In genomic region chr4:145347684-145348083, GRCh38 we compare ENCODE assay signal across 23 cellular contexts.
A peak's percentile ranks its signal among the peaks of the same experiment; 100 is the strongest.
DNase-seq lines count a peak whose midpoint lies in the region; ATAC-seq lines count a peak whose summit lies in the region.
"Had no signal": no experiment of that assay in that cellular context is flagged by ENCODE, and none has a peak within 500 bp of the region (broad histone marks: within the 10 kb centered on the region; RNA-seq: fewer than 3 reads in every experiment).

No MANE protein-coding gene starts in this region.

- peak; percentile 48 for DNase-seq in GM03348 (ENCODE audit: low spot score)
- DNase-seq in amniotic epithelial cell (ENCODE audit: low read depth): peak; percentile 31
- DNase-seq in iris pigment epithelial cell (ENCODE audit: low read depth): peak; percentile 43
- DNase-seq in skeletal muscle cell (ENCODE audit: low read depth): peak; percentile 52
- DNase-seq in activated T-cell treated with anti-CD3 and anti-CD28 coated beads, Interleukin-2, amount 50 U/mL, for 4 hours: no peak
- DNase-seq in NCI-H524 treated with DMSO at 0.1 percent for 48 hours (lab: John Stamatoyannopoulos, UW): no peak
- no peak for DNase-seq in activated naive CD4-positive, alpha-beta T cell treated with anti-CD3 and anti-CD28 coated beads for 36 hours
- DNase-seq: activated naive CD4-positive, alpha-beta T cell; BE2C; H9; hypothalamus; MG63; naive thymus-derived CD4-positive, alpha-beta T cell; NCI-H1694 treated with DMSO at 0.1 percent for 48 hours; NCI-H446 treated with DMSO at 0.1 percent for 48 hours; SHP77 treated with DMSO at 0.1 percent for 48 hours; stomach; T-helper 9 cell had no signal

- no peak overlapping the region for H3K4me3 Mint-ChIP-seq in activated T-cell treated with anti-CD3 and anti-CD28 coated beads, Interleukin-2, amount 50 U/mL, for 4 hours
- no peak overlapping the region for H3K4me3 Mint-ChIP-seq in activated naive CD4-positive, alpha-beta T cell treated with anti-CD3 and anti-CD28 coated beads for 36 hours
- H3K4me3 Mint-ChIP-seq: brain; H9; naive thymus-derived CD4-positive, alpha-beta T cell had no signal

- H3K27ac Mint-ChIP-seq in activated naive CD4-positive, alpha-beta T cell treated with anti-CD3 and anti-CD28 coated beads for 36 hours: no peak overlapping the region

- H3K27me3 Mint-ChIP-seq in activated T-cell treated with anti-CD3 and anti-CD28 coated beads, Interleukin-2, amount 50 U/mL, for 4 hours (ENCODE audit: low read depth): peaks cover 8% of the 10 kb centered on the region
- H3K27me3 Mint-ChIP-seq in activated naive CD4-positive, alpha-beta T cell treated with anti-CD3 and anti-CD28 coated beads for 36 hours (ENCODE audit: low read depth): peaks cover 10% of the 10 kb centered on the region

- intact Hi-C loops in activated naive CD4-positive, alpha-beta T cell treated with anti-CD3 and anti-CD28 coated beads for 36 hours (cut with micrococcal nuclease): no loop called here

- no peaks in the 10 kb centered on the region for H3K36me3 Mint-ChIP-seq in activated T-cell treated with anti-CD3 and anti-CD28 coated beads, Interleukin-2, amount 50 U/mL, for 4 hours (ENCODE audit: insufficient read depth)
- H3K36me3 Mint-ChIP-seq in activated naive CD4-positive, alpha-beta T cell treated with anti-CD3 and anti-CD28 coated beads for 36 hours (ENCODE audit: low read depth): no peaks in the 10 kb centered on the region
- H3K36me3 Mint-ChIP-seq: brain; naive thymus-derived CD4-positive, alpha-beta T cell had no signal

- CTCF ChIA-PET in activated naive CD4-positive, alpha-beta T cell treated with anti-CD3 and anti-CD28 coated beads for 36 hours (lab: Charles Lee): no interaction called here

- ATAC-seq in activated T-cell treated with anti-CD3 and anti-CD28 coated beads, Interleukin-2, amount 50 U/mL, for 4 hours: no peak
- ATAC-seq in GM18519 (IDR thresholded peaks at IDR 0.05; ENCODE audit: low FRiP score, unreplicated experiment): no peak
- ATAC-seq: esophagus mucosa; left lobe of liver; naive thymus-derived CD4-positive, alpha-beta T cell had no signal

- H3K4me3 ChIP-seq in skeletal muscle cell (ENCODE audit: low read depth, low read length): no peak overlapping the region
- H3K4me3 ChIP-seq: MG63, prostate gland, stomach had no signal

- H3K9me3 Mint-ChIP-seq in activated T-cell treated with anti-CD3 and anti-CD28 coated beads, Interleukin-2, amount 50 U/mL, for 4 hours: no peaks in the 10 kb centered on the region
- H3K9me3 Mint-ChIP-seq in activated naive CD4-positive, alpha-beta T cell treated with anti-CD3 and anti-CD28 coated beads for 36 hours: no peaks in the 10 kb centered on the region
- H3K9me3 Mint-ChIP-seq: brain; H9; naive thymus-derived CD4-positive, alpha-beta T cell had no signal

- no peaks in the 10 kb centered on the region for H3K4me1 Mint-ChIP-seq in activated T-cell treated with anti-CD3 and anti-CD28 coated beads, Interleukin-2, amount 50 U/mL, for 4 hours (ENCODE audit: low read depth)
- no peaks in the 10 kb centered on the region for H3K4me1 Mint-ChIP-seq in activated naive CD4-positive, alpha-beta T cell treated with anti-CD3 and anti-CD28 coated beads for 36 hours (ENCODE audit: low read depth)

Comparison
In these comparisons a context has a peak if more than half of its experiments do, and no peak if none do; other contexts are left out.
1. DNase-seq: peak in GM03348 (single experiment), amniotic epithelial cell (single experiment), iris pigment epithelial cell (single experiment) and skeletal muscle cell (single experiment); none in activated T-cell treated with anti-CD3 and anti-CD28 coated beads, Interleukin-2, amount 50 U/mL, for 4 hours (single experiment), NCI-H524 treated with DMSO at 0.1 percent for 48 hours (single experiment) and activated naive CD4-positive, alpha-beta T cell treated with anti-CD3 and anti-CD28 coated beads for 36 hours (single experiment).